Comparison of ENCODE assay signal across 1 cellular context in the genomic region with DNA sequence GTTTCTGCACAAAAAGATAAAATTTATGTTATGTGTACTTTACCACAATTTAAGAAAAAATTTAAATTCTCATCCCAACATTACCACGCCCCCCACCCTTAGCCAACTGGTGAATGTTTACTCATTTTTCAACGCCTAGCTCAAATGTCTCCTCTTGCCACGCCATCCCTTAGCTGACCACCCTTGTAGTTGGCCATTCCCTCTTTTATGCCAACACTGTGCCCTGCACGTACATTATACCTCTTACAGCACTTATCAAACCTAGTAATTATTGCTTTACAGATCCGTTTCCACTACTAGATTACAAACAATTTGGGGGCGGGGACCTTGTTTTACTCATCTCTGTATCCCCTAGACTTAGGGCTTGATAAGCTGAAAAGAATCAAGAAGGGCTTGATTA.
TF ChIP-seq lines count a peak whose summit lies in the region.

No MANE protein-coding gene starts in this region.

TF ChIP-seq in H1, 55 proteins besides CTCF, POLR2A, EP300 and RAD21:
- TF ChIP-seq CTBP2 (IDR thresholded peaks at IDR 0.05; ENCODE audit: borderline replicate concordance, insufficient read depth, insufficient read length, low read length) = no peak
- no peak for TF ChIP-seq USF2 (IDR thresholded peaks at IDR 0.05; ENCODE audit: low read length)
- no peak for TF ChIP-seq SAP30 (IDR thresholded peaks at IDR 0.05; ENCODE audit: insufficient read depth, insufficient replicate concordance, low read length)
- no peak for TF ChIP-seq RFX5 (IDR thresholded peaks at IDR 0.05; ENCODE audit: borderline replicate concordance, low read depth, low read length)
- no peak for TF ChIP-seq CREB1 (IDR thresholded peaks at IDR 0.05)
- TF ChIP-seq BACH1 (IDR thresholded peaks at IDR 0.05; ENCODE audit: low read length) = no peak
- TF ChIP-seq, protein P1, sequence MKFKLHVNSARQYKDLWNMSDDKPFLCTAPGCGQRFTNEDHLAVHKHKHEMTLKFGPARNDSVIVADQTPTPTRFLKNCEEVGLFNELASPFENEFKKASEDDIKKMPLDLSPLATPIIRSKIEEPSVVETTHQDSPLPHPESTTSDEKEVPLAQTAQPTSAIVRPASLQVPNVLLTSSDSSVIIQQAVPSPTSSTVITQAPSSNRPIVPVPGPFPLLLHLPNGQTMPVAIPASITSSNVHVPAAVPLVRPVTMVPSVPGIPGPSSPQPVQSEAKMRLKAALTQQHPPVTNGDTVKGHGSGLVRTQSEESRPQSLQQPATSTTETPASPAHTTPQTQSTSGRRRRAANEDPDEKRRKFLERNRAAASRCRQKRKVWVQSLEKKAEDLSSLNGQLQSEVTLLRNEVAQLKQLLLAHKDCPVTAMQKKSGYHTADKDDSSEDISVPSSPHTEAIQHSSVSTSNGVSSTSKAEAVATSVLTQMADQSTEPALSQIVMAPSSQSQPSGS (IDR thresholded peaks at IDR 0.05; ENCODE audit: low read length) = no peak
- no peak for TF ChIP-seq MAFK (IDR thresholded peaks at IDR 0.05; ENCODE audit: low read depth, low read length)
- TF ChIP-seq SP2 (IDR thresholded peaks at IDR 0.05; ENCODE audit: low read length) = no peak
- no peak for TF ChIP-seq CHD2 (IDR thresholded peaks at IDR 0.05; ENCODE audit: low read length)
- no peak for TF ChIP-seq SP1 (IDR thresholded peaks at IDR 0.05; ENCODE audit: low read depth, low read length)
- no peak for TF ChIP-seq CEBPB (IDR thresholded peaks at IDR 0.05; ENCODE audit: low read depth, low read length)
- no peak for TF ChIP-seq PHF8 (conservative IDR thresholded peaks at IDR 0.05; ENCODE audit: low read depth, low read length)
- TF ChIP-seq KDM5A (IDR thresholded peaks at IDR 0.05; ENCODE audit: low read length) = no peak
- TF ChIP-seq POU5F1 (IDR thresholded peaks at IDR 0.05; ENCODE audit: low read depth, low read length) = no peak
